16 cellular contexts compared by ENCODE assay signal in genomic region chr4:78667337-78667736, GRCh38.
DNase-seq lines count a peak whose midpoint lies in the region; ATAC-seq and TF ChIP-seq lines count a peak whose summit lies in the region.
"Had no signal": no experiment of that assay in that cellular context is flagged by ENCODE, and none has a peak within 500 bp of the region (broad histone marks: within the 10 kb centered on the region; RNA-seq: fewer than 3 reads in every experiment).

No MANE protein-coding gene starts in this region.

- no peaks in the 10 kb centered on the region for H3K36me3 ChIP-seq in esophagus muscularis mucosa
- H3K36me3 ChIP-seq: vagina had no signal

- DNase-seq in esophagus muscularis mucosa (ENCODE audit: extremely low spot score), result peak; percentile 80
- no peak for DNase-seq in NCI-H82 (lab: John Stamatoyannopoulos, UW)
- no peak for DNase-seq in GM10248 (ENCODE audit: extremely low spot score)
- DNase-seq in GM19240 (ENCODE audit: insufficient read length, low spot score), result no peak
- DNase-seq: hippocampal formation; left colon; NCI-H1092; NCI-H2171; stimulated activated CD4-positive, alpha-beta T cell treated with anti-CD3 and anti-CD28 coated beads, Interleukin-1b, Interleukin-23, amount 100 ng/mL, for 48 hours had no signal

- no peak overlapping the region for H3K27ac ChIP-seq in esophagus muscularis mucosa (replicated peaks in 1 of 4)
- H3K27ac ChIP-seq: C4-2B, epithelial cell of prostate, vagina had no signal

- TF ChIP-seq CTCF in esophagus muscularis mucosa (IDR thresholded peaks at IDR 0.05), result no peak
- no peak for TF ChIP-seq CTCF in GM10248 (IDR thresholded peaks at IDR 0.05; ENCODE audit: control extremely low read depth, extremely low read depth, low read depth, missing control alignments)

- TF ChIP-seq EP300 in esophagus muscularis mucosa (IDR thresholded peaks at IDR 0.05), result no peak

- CTCF ChIA-PET in GM10248 (lab: Yijun Ruan, JAX), result interaction anchor here (0.8 to 2.5 kb wide), 6 partner anchors 9 to 22 kb away, joined by 3 to 11 read pairs (median 6); no protein-coding TSS in a partner anchor

- H3K9me3 ChIP-seq in esophagus muscularis mucosa, result no peaks in the 10 kb centered on the region
- H3K9me3 ChIP-seq: vagina had no signal

- POLR2A ChIA-PET in GM10248 (lab: Yijun Ruan, JAX), result no interaction called here

- no peak for TF ChIP-seq POLR2A in esophagus muscularis mucosa (IDR thresholded peaks at IDR 0.05; ENCODE audit: low read depth)

- H3K27me3 ChIP-seq in esophagus muscularis mucosa, result no peaks in the 10 kb centered on the region
- H3K27me3 ChIP-seq: vagina had no signal

- intact Hi-C loops in esophagus muscularis mucosa (cut with DNase I), result no loop called here

- H3K4me3 ChIP-seq in esophagus muscularis mucosa, result no peak overlapping the region
- H3K4me3 ChIP-seq: vagina had no signal

- H3K4me1 ChIP-seq in esophagus muscularis mucosa, result peaks cover 9 to 31% (median 29%) of the 10 kb centered on the region in 4 donors

- ATAC-seq in GM18502 (IDR thresholded peaks at IDR 0.05; ENCODE audit: poor library complexity, unreplicated experiment) (peak; percentile 34), GM21619 (IDR thresholded peaks at IDR 0.05; ENCODE audit: unreplicated experiment) (peak; percentile 23), HG03565 (IDR thresholded peaks at IDR 0.05; ENCODE audit: unreplicated experiment) (peak; percentile 12), HG03520 (IDR thresholded peaks at IDR 0.05; ENCODE audit: unreplicated experiment) (no peak)

- WGBS in esophagus muscularis mucosa, result 80% methylated on average over 3 of the region's 3 CpGs
